8 cellular contexts compared by ENCODE assay signal in genomic region chr5:458547-459353, GRCh38. TPM values are rescaled to one million over a fixed set of nuclear protein-coding genes. Genes with fewer than 3 reads are reported as not detected.
DNase-seq lines count a peak whose midpoint lies in the region; ATAC-seq and TF ChIP-seq lines count a peak whose summit lies in the region.

No MANE protein-coding gene starts in this region.

- TF ChIP-seq CTCF in GM13977 (IDR thresholded peaks at IDR 0.05; ENCODE audit: extremely low read depth, insufficient read depth, missing control alignments) (no peak), omental fat pad (IDR thresholded peaks at IDR 0.05) (no peak)

- ATAC-seq in omental fat pad (ENCODE audit: low FRiP score) (peak; percentile 91), GM19023 (IDR thresholded peaks at IDR 0.05; ENCODE audit: unreplicated experiment) (no peak)

- DNase-seq in GM13977 (ENCODE audit: low spot score) (peak; percentile 75), HT1080 (ENCODE audit: low read depth) (peak; percentile 60), omental fat pad (ENCODE audit: low spot score) (no peak), SKM-1 (lab: John Stamatoyannopoulos, UW; ENCODE audit: unreplicated experiment) (no peak), NCI-H510A (lab: John Stamatoyannopoulos, UW) (no peak), SHP77 treated with DMSO at 0.1 percent for 48 hours (lab: John Stamatoyannopoulos, UW) (no peak)
- DNase-seq in activated naive CD8-positive, alpha-beta T cell treated with anti-CD3 and anti-CD28 coated beads, Interleukin-2, amount 50 U/mL, for 16 hours (ENCODE audit: low read depth, low spot score), result peak; percentile 42

- in situ Hi-C loops in GM13977 (cut with MboI; ENCODE audit: low pct_unique_long_range_greater_than_20kb, low sequenced_read_pairs, unreplicated experiment), result no loop called here

RNA-seq across cellular contexts. Expression of gene EXOC3, which starts 15.8 kb away (rescaled TPM):
- total RNA-seq in HT1080 (2014; rRNA removed; shearing (Covaris generic)), result 71.6 and 77.6 TPM in 2 replicates
- polyA plus RNA-seq in HT1080 (2015; cell fraction: cytosol; rRNA removed), result 40.8 and 43.3 TPM in 2 replicates
- 105 and 114 TPM in 2 replicates for polyA plus RNA-seq in HT1080 (2015; cell fraction: nucleus; rRNA removed)
- total RNA-seq in omental fat pad, result 10 to 100 TPM; 46.0 to 56.1 (median 49.5) TPM

Comparison
In these comparisons a context has a peak if more than half of its experiments do, and no peak if none do; other contexts are left out.
1. DNase-seq: peak in GM13977 (single experiment), HT1080 (single experiment) and activated naive CD8-positive, alpha-beta T cell treated with anti-CD3 and anti-CD28 coated beads, Interleukin-2, amount 50 U/mL, for 16 hours (single experiment); none in omental fat pad (single experiment), SKM-1 (single experiment), NCI-H510A (single experiment) and SHP77 treated with DMSO at 0.1 percent for 48 hours (single experiment).